Comparison of ENCODE assay signal across 8 cellular contexts in genomic region chr12:31732926-31733548, GRCh38. TPM values are rescaled to one million over a fixed set of nuclear protein-coding genes. Genes with fewer than 3 reads are reported as not detected.
DNase-seq lines count a peak whose midpoint lies in the region; TF ChIP-seq lines count a peak whose summit lies in the region.

No MANE protein-coding gene starts in this region.

- no peak overlapping the region; the same call in 1 of the 2 replicates for H3K4me2 ChIP-seq in KMS-11
- no peak overlapping the region for H3K4me2 ChIP-seq in hepatocyte

- H3K4me3 ChIP-seq in Caco-2 (ENCODE audit: low read depth, low read length) = no peak overlapping the region
- H3K4me3 ChIP-seq in KMS-11 (IDR thresholded peaks at IDR 0.05; ENCODE audit: insufficient read depth, low read depth, low read length) = no peak overlapping the region
- no peak overlapping the region for H3K4me3 ChIP-seq in hepatocyte
- no peak overlapping the region for H3K4me3 ChIP-seq in stomach

- CTCF ChIA-PET in Caco-2 (lab: Charles Lee) = no interaction called here

- H3K79me2 ChIP-seq in KMS-11 (ENCODE audit: insufficient read depth, low read depth) = no peaks in the 10 kb centered on the region
- peaks cover 4% of the 10 kb centered on the region for H3K79me2 ChIP-seq in hepatocyte

- TF ChIP-seq CTCF in Caco-2 (IDR thresholded peaks at IDR 0.05; ENCODE audit: insufficient read depth in 1 of 2, low read depth in 1 of 2, low read length in 1 of 2, severe bottlenecking in 1 of 2, unreplicated experiment in 1 of 2) (no peak), KMS-11 (conservative IDR thresholded peaks at IDR 0.05; ENCODE audit: low read depth, low read length) (no peak), hepatocyte (IDR thresholded peaks at IDR 0.05; ENCODE audit: poor library complexity) (no peak), stomach (IDR thresholded peaks at IDR 0.05) (no peak)

- peak overlapping the region; percentile 2 for H3K4me3 Mint-ChIP-seq in Caco-2 (ENCODE audit: unreplicated experiment)

- WGBS in hepatocyte (ENCODE audit: low lambda C conversion rate, missing lambda C conversion rate) = 63% methylated on average over 5 of the region's 5 CpGs
- WGBS in stomach, 5 donors = 53 to 80% (median 68%) methylated on average over 5 of the region's 5 CpGs

- peaks cover 46% of the 10 kb centered on the region for H3K36me3 Mint-ChIP-seq in Caco-2 (ENCODE audit: insufficient read depth, unreplicated experiment)

- H3K4me1 Mint-ChIP-seq in Caco-2 (ENCODE audit: low read depth, unreplicated experiment) = peaks cover 17% of the 10 kb centered on the region

- DNase-seq in Caco-2 (peak; percentile 62 to 66), hepatocyte (ENCODE audit: low spot score) (peak; percentile 64), stomach (no peak), NCI-H2081 treated with DMSO at 0.1 percent for 48 hours (lab: John Stamatoyannopoulos, UW) (no peak), SHP77 (lab: John Stamatoyannopoulos, UW) (no peak), NCI-H2029 (lab: John Stamatoyannopoulos, UW) (no peak)
- DNase-seq in activated gamma-delta T cell treated with anti-CD3 and anti-CD28 coated beads, Interleukin-2, amount 50 U/mL, for 16 hours (ENCODE audit: low read depth) = peak; percentile 35

- H3K9me2 ChIP-seq in hepatocyte (replicated peaks; ENCODE audit: insufficient read depth) = no peaks in the 10 kb centered on the region

- H3K36me3 ChIP-seq in Caco-2 (ENCODE audit: control insufficient read depth, insufficient read depth, low read length) (no peaks in the 10 kb centered on the region), KMS-11 (ENCODE audit: insufficient read depth) (no peaks in the 10 kb centered on the region), hepatocyte (replicated peaks; ENCODE audit: insufficient read depth, low read depth) (no peaks in the 10 kb centered on the region), stomach (no peaks in the 10 kb centered on the region)

- H3K27me3 ChIP-seq in Caco-2 (replicated peaks; ENCODE audit: control insufficient read depth, insufficient read depth, low read length) (no peaks in the 10 kb centered on the region), KMS-11 (ENCODE audit: insufficient read depth, low read depth) (no peaks in the 10 kb centered on the region), hepatocyte (no peaks in the 10 kb centered on the region), stomach (no peaks in the 10 kb centered on the region)

- H2AFZ ChIP-seq in KMS-11 (ENCODE audit: low read depth) (no peak overlapping the region), hepatocyte (no peak overlapping the region)

- H3K4me1 ChIP-seq in Caco-2 (peaks cover 35% of the 10 kb centered on the region), KMS-11 (ENCODE audit: low read depth, poor library complexity, severe bottlenecking) (peaks cover 29% of the 10 kb centered on the region), hepatocyte (ENCODE audit: insufficient read depth) (peaks cover 24% of the 10 kb centered on the region), stomach (peaks cover 17 to 47% (median 37%) of the 10 kb centered on the region in 4 donors)

- POLR2A ChIA-PET in Caco-2 (lab: Charles Lee) = interaction anchor here (0.6 kb wide), 2 partner anchors 41 to 74 kb away, joined by 3 to 4 read pairs; no protein-coding TSS in a partner anchor

- no peak overlapping the region for H3K9ac ChIP-seq in KMS-11

- peaks cover 35% of the 10 kb centered on the region for H3K9me3 ChIP-seq in Caco-2
- no peaks in the 10 kb centered on the region for H3K9me3 ChIP-seq in hepatocyte (ENCODE audit: low read depth)
- peaks cover 0 to 3% (median 0%) of the 10 kb centered on the region in 4 donors for H3K9me3 ChIP-seq in stomach

- H3K9me3 Mint-ChIP-seq in Caco-2 (ENCODE audit: unreplicated experiment) = peaks cover 41% of the 10 kb centered on the region

- no peak for TF ChIP-seq POLR2A in stomach (IDR thresholded peaks at IDR 0.05)

- no peak for TF ChIP-seq EP300 in stomach (IDR thresholded peaks at IDR 0.05)

- H3K27ac Mint-ChIP-seq in Caco-2 (ENCODE audit: unreplicated experiment) = peak overlapping the region; percentile 87

- H3K27ac ChIP-seq in KMS-11 = peak overlapping the region; percentile 23; the same call in 1 of the 2 replicates
- H3K27ac ChIP-seq in hepatocyte = peak overlapping the region; percentile 84
- peak overlapping the region; percentile 76 to 85 (median 84) for H3K27ac ChIP-seq in stomach

- no peaks in the 10 kb centered on the region for H3K27me3 Mint-ChIP-seq in Caco-2 (ENCODE audit: insufficient read depth, unreplicated experiment)

- BruUV-seq in Caco-2 (replicated peaks; lab: Mats Ljungman, UMichigan) = no TSS peak

- H4K20me1 ChIP-seq in KMS-11 (ENCODE audit: insufficient read depth) = no peaks in the 10 kb centered on the region
- H4K20me1 ChIP-seq in hepatocyte (ENCODE audit: insufficient read depth, poor library complexity, severe bottlenecking) = no peaks in the 10 kb centered on the region

- intact Hi-C loops in Caco-2 (cut with micrococcal nuclease; ENCODE audit: unreplicated experiment) = loop anchor here (1.0 kb wide), 2 partner anchors 16 to 225 kb away; no protein-coding TSS in a partner anchor
- intact Hi-C loops in stomach (cut with DNase I; ENCODE audit: low total_unique reads) = no loop called here

RNA-seq across cellular contexts. Expression of gene AMN1, which starts 4.2 kb away (rescaled TPM):
- total RNA-seq in Caco-2 (2022) (6.2 and 8.8 TPM in 2 replicates), hepatocyte (11.9 and 14.0 TPM in 2 replicates), stomach (100 to 1,000 TPM in 1 of 5 donors, 10 to 100 TPM in 1, 1 to 10 TPM in 2, not detected in 1; 2.9 to 131 (median 15.6) TPM)
- polyA plus RNA-seq in hepatocyte (8.3 and 9.3 TPM in 2 replicates), stomach (10 to 100 TPM in 2 of 3 donors, 1 to 10 TPM in 1; 7.9 to 12.5 (median 11.2) TPM)

Comparison
In these comparisons a context has a peak if more than half of its experiments do, and no peak if none do; other contexts are left out.
1. DNase-seq: peak in Caco-2 (2 of 2), activated gamma-delta T cell treated with anti-CD3 and anti-CD28 coated beads, Interleukin-2, amount 50 U/mL, for 16 hours (single experiment) and hepatocyte (single experiment); none in stomach (single experiment), NCI-H2081 treated with DMSO at 0.1 percent for 48 hours (single experiment), SHP77 (0 of 2) and NCI-H2029 (single experiment).
2. H3K27ac ChIP-seq: peak in every context shown above with its lines; median percentile 84 in hepatocyte; 84 in stomach; 23 in KMS-11.